ENCODE assay signal across 21 cellular contexts in the genomic region with DNA sequence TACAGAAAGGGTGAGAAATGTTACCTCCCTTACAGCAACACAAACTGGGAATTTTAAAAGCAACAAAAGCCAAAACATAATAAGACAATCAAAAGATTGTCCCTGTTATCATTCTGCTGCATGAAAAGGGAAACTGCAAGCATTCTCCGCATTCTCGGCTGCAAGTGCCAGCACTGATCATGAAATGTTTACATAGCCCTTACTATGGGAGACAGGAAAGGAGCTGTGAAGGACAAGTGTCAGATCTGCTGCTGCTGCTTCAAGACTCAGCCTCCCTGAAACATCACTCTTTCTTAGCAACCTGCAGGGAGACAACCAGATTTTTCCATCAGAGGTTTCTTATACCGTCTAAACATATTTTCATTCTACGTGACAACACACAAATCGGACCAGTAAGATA. TPM values are rescaled to one million over a fixed set of nuclear protein-coding genes. Genes with fewer than 3 reads are reported as not detected.
DNase-seq lines count a peak whose midpoint lies in the region; ATAC-seq and TF ChIP-seq lines count a peak whose summit lies in the region.
"Had no signal": no experiment of that assay in that cellular context is flagged by ENCODE, and none has a peak within 500 bp of the region (broad histone marks: within the 10 kb centered on the region; RNA-seq: fewer than 3 reads in every experiment).

No MANE protein-coding gene starts in this region.

- H3K9me3 Mint-ChIP-seq in WTC11 = no peaks in the 10 kb centered on the region
- H3K9me3 Mint-ChIP-seq: activated CD4-positive, alpha-beta T cell treated with anti-CD3 and anti-CD28 coated beads, Interleukin-2, amount 10 ng/mL, durations not matched to agents 24 days and 14 days; activated naive CD8-positive, alpha-beta T cell treated with anti-CD3 and anti-CD28 coated beads, Interleukin-2, amount 50 U/mL, for 24 hours; CD4-positive, alpha-beta memory T cell; central memory CD8-positive, alpha-beta T cell had no signal

- no peak overlapping the region for H3K27ac ChIP-seq in osteoblast (ENCODE audit: low read depth, low read length)
- no peak overlapping the region for H3K27ac ChIP-seq in spleen
- H3K27ac ChIP-seq: 22Rv1, SJCRH30, upper lobe of left lung had no signal

- intact Hi-C loops in spleen (cut with DNase I; ENCODE audit: low total_unique reads) = no loop called here

- no peaks in the 10 kb centered on the region for H3K27me3 ChIP-seq in osteoblast (ENCODE audit: insufficient read depth, low read length)
- H3K27me3 ChIP-seq in spleen (replicated peaks in 1 of 7) = no peaks in the 10 kb centered on the region
- H3K27me3 ChIP-seq: SJCRH30, upper lobe of left lung had no signal

- CTCF ChIA-PET in WTC11 (lab: Charles Lee) = interaction anchor here (0.6 to 1.5 kb wide), 2 partner anchors 47 to 299 kb away, joined by 3 to 5 read pairs; no protein-coding TSS in a partner anchor

- no peak for TF ChIP-seq POLR2A in spleen (IDR thresholded peaks at IDR 0.05)

- H4K20me1 ChIP-seq in osteoblast (ENCODE audit: insufficient read depth, low read length) = peaks cover 8% of the 10 kb centered on the region

- DNase-seq in NCI-H2029 (lab: John Stamatoyannopoulos, UW) (peak; percentile 1), NCI-H2029 treated with DMSO at 0.1 percent for 48 hours (lab: John Stamatoyannopoulos, UW) (no peak), WTC11 (ENCODE audit: low spot score) (no peak), iPS DF 19.7 (ENCODE audit: low read depth, low spot score) (peak; percentile 57), osteoblast (ENCODE audit: insufficient read length, low spot score, missing footprints) (no peak), spleen (no peak), NCI-H226 (no peak), NCI-H2196 (lab: John Stamatoyannopoulos, UW; ENCODE audit: unreplicated experiment) (no peak)
- DNase-seq: activated CD4-positive, alpha-beta T cell treated with anti-CD3 and anti-CD28 coated beads, Interleukin-2, amount 10 ng/mL, durations not matched to agents 24 days and 14 days; activated naive CD8-positive, alpha-beta T cell treated with anti-CD3 and anti-CD28 coated beads, Interleukin-2, amount 50 U/mL, for 24 hours; activated T-cell treated with anti-CD3 and anti-CD28 coated beads, Interleukin-2, amount 50 U/mL, for 1 hour; CD4-positive, alpha-beta memory T cell; NCI-H1105 treated with DMSO at 0.1 percent for 48 hours; NCI-H2227 treated with DMSO at 0.1 percent for 48 hours; SJCRH30; stimulated activated naive CD8-positive, alpha-beta T cell treated with anti-CD3 and anti-CD28 coated beads, Interleukin-15, Interleukin-2, amounts not matched to agents 100 U/mL and 50 U/mL, for 24 hours; T-helper 9 cell had no signal

- H2AFZ ChIP-seq in osteoblast (ENCODE audit: low read length) = no peak overlapping the region

- H3K4me3 ChIP-seq in osteoblast (ENCODE audit: insufficient read depth, low read length) (no peak overlapping the region), spleen (no peak overlapping the region)
- H3K4me3 ChIP-seq: SJCRH30, smooth muscle cell, upper lobe of left lung had no signal

- H3K36me3 ChIP-seq in osteoblast (ENCODE audit: insufficient read depth, low read length) = no peaks in the 10 kb centered on the region
- H3K36me3 ChIP-seq in spleen = no peaks in the 10 kb centered on the region
- H3K36me3 ChIP-seq: SJCRH30, upper lobe of left lung had no signal

- H3K4me1 Mint-ChIP-seq in WTC11 = peaks cover 37% of the 10 kb centered on the region
- H3K4me1 Mint-ChIP-seq: activated CD4-positive, alpha-beta T cell treated with anti-CD3 and anti-CD28 coated beads, Interleukin-2, amount 10 ng/mL, durations not matched to agents 24 days and 14 days; central memory CD8-positive, alpha-beta T cell had no signal

- no peaks in the 10 kb centered on the region for H3K36me3 Mint-ChIP-seq in WTC11
- H3K36me3 Mint-ChIP-seq: CD4-positive, alpha-beta memory T cell had no signal

- ATAC-seq in WTC11 = peak; percentile 78
- ATAC-seq: activated naive CD8-positive, alpha-beta T cell treated with anti-CD3 and anti-CD28 coated beads, Interleukin-2, amount 50 U/mL, for 24 hours; stimulated activated naive CD8-positive, alpha-beta T cell treated with anti-CD3 and anti-CD28 coated beads, Interleukin-15, Interleukin-2, amounts not matched to agents 100 U/mL and 50 U/mL, for 24 hours had no signal

- TF ChIP-seq CTCF in WTC11 (IDR thresholded peaks at IDR 0.05) (no peak), osteoblast (IDR thresholded peaks at IDR 0.05; ENCODE audit: extremely low read depth, low read depth, low read length) (no peak), spleen (IDR thresholded peaks at IDR 0.05 in 8 of 11, conservative IDR thresholded peaks at IDR 0.05 in 3 of 11) (no peak)

- peak overlapping the region; percentile 94 for H3K27ac Mint-ChIP-seq in WTC11
- H3K27ac Mint-ChIP-seq: activated CD4-positive, alpha-beta T cell treated with anti-CD3 and anti-CD28 coated beads, Interleukin-2, amount 10 ng/mL, durations not matched to agents 24 days and 14 days; activated naive CD8-positive, alpha-beta T cell treated with anti-CD3 and anti-CD28 coated beads, Interleukin-2, amount 50 U/mL, for 24 hours; CD4-positive, alpha-beta memory T cell had no signal

- no peaks in the 10 kb centered on the region for H3K27me3 Mint-ChIP-seq in WTC11 (ENCODE audit: low read depth)

- peak overlapping the region; percentile 32 for H3K4me2 ChIP-seq in osteoblast (ENCODE audit: insufficient read depth, low read length)
- H3K4me2 ChIP-seq: smooth muscle cell had no signal

- 58 to 80% (median 74%) methylated on average over 5 of the region's 5 CpGs for WGBS in spleen, 5 donors

- H3K4me1 ChIP-seq in osteoblast (ENCODE audit: insufficient read depth, low read length) = peaks cover 17% of the 10 kb centered on the region
- peaks cover 6 to 83% (median 25%) of the 10 kb centered on the region in 6 donors for H3K4me1 ChIP-seq in spleen

- POLR2A ChIA-PET in WTC11 (lab: Charles Lee) = interaction anchor here (0.6 to 0.7 kb wide), 2 partner anchors 109 to 191 kb away, joined by 3 read pairs; no protein-coding TSS in a partner anchor

- H3K9me3 ChIP-seq in osteoblast (ENCODE audit: low read depth, low read length) (no peaks in the 10 kb centered on the region), spleen (no peaks in the 10 kb centered on the region)
- H3K9me3 ChIP-seq: SJCRH30, upper lobe of left lung had no signal

- H3K4me3 Mint-ChIP-seq in WTC11 = no peak overlapping the region
- H3K4me3 Mint-ChIP-seq: activated CD4-positive, alpha-beta T cell treated with anti-CD3 and anti-CD28 coated beads, Interleukin-2, amount 10 ng/mL, durations not matched to agents 24 days and 14 days; activated naive CD8-positive, alpha-beta T cell treated with anti-CD3 and anti-CD28 coated beads, Interleukin-2, amount 50 U/mL, for 24 hours; CD4-positive, alpha-beta memory T cell; central memory CD8-positive, alpha-beta T cell had no signal

- peaks cover 64% of the 10 kb centered on the region for H3K79me2 ChIP-seq in osteoblast (ENCODE audit: insufficient read depth, low read length)

TF ChIP-seq in WTC11, 78 proteins besides CTCF, POLR2A, EP300 and RAD21 (continues in another document):
- TF ChIP-seq NR1H2 (CRISPR knock-in tag; IDR thresholded peaks at IDR 0.05) = no peak
- no peak for TF ChIP-seq FOXP4 (CRISPR knock-in tag; IDR thresholded peaks at IDR 0.05)
- TF ChIP-seq CBFB (CRISPR knock-in tag; IDR thresholded peaks at IDR 0.05; ENCODE audit: low read depth) = no peak
- no peak for TF ChIP-seq JUN (CRISPR knock-in tag; IDR thresholded peaks at IDR 0.05)
- TF ChIP-seq GTF2I (CRISPR knock-in tag; conservative IDR thresholded peaks at IDR 0.05) = no peak
- TF ChIP-seq ZNF396 (CRISPR knock-in tag; IDR thresholded peaks at IDR 0.05; ENCODE audit: borderline replicate concordance) = no peak
- TF ChIP-seq GABPB1 (CRISPR knock-in tag; IDR thresholded peaks at IDR 0.05) = no peak
- TF ChIP-seq, protein P1, sequence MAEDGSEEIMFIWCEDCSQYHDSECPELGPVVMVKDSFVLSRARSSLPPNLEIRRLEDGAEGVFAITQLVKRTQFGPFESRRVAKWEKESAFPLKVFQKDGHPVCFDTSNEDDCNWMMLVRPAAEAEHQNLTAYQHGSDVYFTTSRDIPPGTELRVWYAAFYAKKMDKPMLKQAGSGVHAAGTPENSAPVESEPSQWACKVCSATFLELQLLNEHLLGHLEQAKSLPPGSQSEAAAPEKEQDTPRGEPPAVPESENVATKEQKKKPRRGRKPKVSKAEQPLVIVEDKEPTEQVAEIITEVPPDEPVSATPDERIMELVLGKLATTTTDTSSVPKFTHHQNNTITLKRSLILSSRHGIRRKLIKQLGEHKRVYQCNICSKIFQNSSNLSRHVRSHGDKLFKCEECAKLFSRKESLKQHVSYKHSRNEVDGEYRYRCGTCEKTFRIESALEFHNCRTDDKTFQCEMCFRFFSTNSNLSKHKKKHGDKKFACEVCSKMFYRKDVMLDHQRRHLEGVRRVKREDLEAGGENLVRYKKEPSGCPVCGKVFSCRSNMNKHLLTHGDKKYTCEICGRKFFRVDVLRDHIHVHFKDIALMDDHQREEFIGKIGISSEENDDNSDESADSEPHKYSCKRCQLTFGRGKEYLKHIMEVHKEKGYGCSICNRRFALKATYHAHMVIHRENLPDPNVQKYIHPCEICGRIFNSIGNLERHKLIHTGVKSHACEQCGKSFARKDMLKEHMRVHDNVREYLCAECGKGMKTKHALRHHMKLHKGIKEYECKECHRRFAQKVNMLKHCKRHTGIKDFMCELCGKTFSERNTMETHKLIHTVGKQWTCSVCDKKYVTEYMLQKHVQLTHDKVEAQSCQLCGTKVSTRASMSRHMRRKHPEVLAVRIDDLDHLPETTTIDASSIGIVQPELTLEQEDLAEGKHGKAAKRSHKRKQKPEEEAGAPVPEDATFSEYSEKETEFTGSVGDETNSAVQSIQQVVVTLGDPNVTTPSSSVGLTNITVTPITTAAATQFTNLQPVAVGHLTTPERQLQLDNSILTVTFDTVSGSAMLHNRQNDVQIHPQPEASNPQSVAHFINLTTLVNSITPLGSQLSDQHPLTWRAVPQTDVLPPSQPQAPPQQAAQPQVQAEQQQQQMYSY (CRISPR knock-in tag; IDR thresholded peaks at IDR 0.05) = no peak

RNA-seq across cellular contexts. Expression of gene DENND5B, which starts 20.1 kb away (rescaled TPM):
- total RNA-seq in WTC11 (2021) = 12.7 to 15.2 TPM (median 13.8 TPM) in 3 replicates
- 18.8 and 25.6 TPM in 2 replicates for total RNA-seq in osteoblast
- total RNA-seq in spleen = 10 to 100 TPM; 23.1 to 42.5 (median 30.5) TPM
- polyA plus RNA-seq in spleen = 1 to 10 TPM; 4.5 to 7.0 (median 6.1) TPM
- total RNA-seq: activated CD4-positive, alpha-beta T cell treated with anti-CD3 and anti-CD28 coated beads, Interleukin-2, amount 10 ng/mL, durations not matched to agents 24 days and 14 days; CD4-positive, alpha-beta memory T cell had no signal

Comparison
In these comparisons a context has a peak if more than half of its experiments do, and no peak if none do; other contexts are left out.
1. DNase-seq: peak in NCI-H2029 (single experiment) and iPS DF 19.7 (single experiment); none in NCI-H2029 treated with DMSO at 0.1 percent for 48 hours (single experiment), WTC11 (single experiment), osteoblast (single experiment), spleen (single experiment), NCI-H226 (single experiment) and NCI-H2196 (single experiment).